3 cellular contexts compared by ENCODE assay signal in genomic region chr15:67422296-67422695, GRCh38.
TF ChIP-seq lines count a peak whose summit lies in the region.

No MANE protein-coding gene starts in this region.

TF ChIP-seq in liver, 16 proteins besides CTCF, POLR2A, EP300 and RAD21:
- no peak for TF ChIP-seq FOXA1 (IDR thresholded peaks at IDR 0.05)
- no peak for TF ChIP-seq SP1 (IDR thresholded peaks at IDR 0.05)
- no peak for TF ChIP-seq MAX (IDR thresholded peaks at IDR 0.05)
- TF ChIP-seq HNF4A (conservative IDR thresholded peaks at IDR 0.05): no peak
- TF ChIP-seq HNF4G (IDR thresholded peaks at IDR 0.05): no peak
- no peak for TF ChIP-seq NR2F2 (IDR thresholded peaks at IDR 0.05)
- no peak for TF ChIP-seq GABPA (IDR thresholded peaks at IDR 0.05 in 1 of 2, conservative IDR thresholded peaks at IDR 0.05 in 1 of 2)
- TF ChIP-seq EGR1 (IDR thresholded peaks at IDR 0.05; ENCODE audit: low read depth in 2 of 2): no peak
- no peak for TF ChIP-seq JUND (IDR thresholded peaks at IDR 0.05)
- no peak for TF ChIP-seq ATF3 (IDR thresholded peaks at IDR 0.05)
- no peak for TF ChIP-seq FOXA2 (IDR thresholded peaks at IDR 0.05)
- TF ChIP-seq YY1 (IDR thresholded peaks at IDR 0.05): no peak
- no peak for TF ChIP-seq RXRA (IDR thresholded peaks at IDR 0.05)
TF ChIP-seq in liver: peak in this region for 0.

TF ChIP-seq in HepG2, 621 proteins besides CTCF, POLR2A, EP300 and RAD21:
- TF ChIP-seq ZNF225 (CRISPR knock-in tag; IDR thresholded peaks at IDR 0.05): no peak
- TF ChIP-seq CHD2 (IDR thresholded peaks at IDR 0.05; ENCODE audit: low read depth, low read length): no peak
- no peak for TF ChIP-seq ZSCAN12 (CRISPR knock-in tag; IDR thresholded peaks at IDR 0.05)
- TF ChIP-seq NFIC (IDR thresholded peaks at IDR 0.05; ENCODE audit: low read length): no peak

TF ChIP-seq in K562, 482 proteins besides CTCF, POLR2A, EP300 and RAD21 (continued from another document):
- TF ChIP-seq DEAF1 (CRISPR knock-in tag; IDR thresholded peaks at IDR 0.05) (no peak), BRF2 (IDR thresholded peaks at IDR 0.05; ENCODE audit: borderline replicate concordance, insufficient read depth, insufficient read length) (no peak), ZNF41 (CRISPR knock-in tag; conservative IDR thresholded peaks at IDR 0.05) (no peak), NR2C1 (IDR thresholded peaks at IDR 0.05) (no peak), NR2C1 (tag; IDR thresholded peaks at IDR 0.05) (no peak), ZNF436 (CRISPR knock-in tag; IDR thresholded peaks at IDR 0.05) (no peak), FOS (IDR thresholded peaks at IDR 0.05; ENCODE audit: extremely low read depth, insufficient read length) (no peak), IRF1 (CRISPR knock-in tag; IDR thresholded peaks at IDR 0.05; ENCODE audit: borderline replicate concordance) (no peak), BRCA1 (IDR thresholded peaks at IDR 0.05) (no peak), BRCA1 (CRISPR knock-in tag; IDR thresholded peaks at IDR 0.05) (no peak), ILF3 (IDR thresholded peaks at IDR 0.05; ENCODE audit: borderline replicate concordance) (no peak)
